In genomic region chr12:110088936-110089335, GRCh38 we compare ENCODE assay signal across 27 cellular contexts. TPM values are rescaled to one million over a fixed set of nuclear protein-coding genes. Genes with fewer than 3 reads are reported as not detected.
A peak's percentile ranks its signal among the peaks of the same experiment; 100 is the strongest.
DNase-seq lines count a peak whose midpoint lies in the region; ATAC-seq lines count a peak whose summit lies in the region.
"Had no signal": no experiment of that assay in that cellular context is flagged by ENCODE, and none has a peak within 500 bp of the region (broad histone marks: within the 10 kb centered on the region; RNA-seq: fewer than 3 reads in every experiment).

No MANE protein-coding gene starts in this region.

- peaks cover 22% of the 10 kb centered on the region for H3K27me3 Mint-ChIP-seq in activated T-cell treated with anti-CD3 and anti-CD28 coated beads, Interleukin-2, amount 50 U/mL, for 72 hours (ENCODE audit: low read depth)

- peak; percentile 30 for ATAC-seq in right cardiac atrium
- ATAC-seq in HG02938 (IDR thresholded peaks at IDR 0.05; ENCODE audit: unreplicated experiment), result no peak
- ATAC-seq in activated T-cell treated with anti-CD3 and anti-CD28 coated beads, Interleukin-2, amount 50 U/mL, for 72 hours (replicated peaks in 1 of 2), result no peak
- ATAC-seq: activated naive CD4-positive, alpha-beta T cell treated with anti-CD3 and anti-CD28 coated beads, Interleukin-2, amount 50 U/mL, for 72 hours; stimulated activated naive CD8-positive, alpha-beta T cell treated with anti-CD3 and anti-CD28 coated beads, Interleukin-15, Interleukin-2, amounts not matched to agents 100 U/mL and 50 U/mL, for 24 hours had no signal

- WGBS in right cardiac atrium, result 82% methylated on average over 5 of the region's 5 CpGs

- H3K27ac Mint-ChIP-seq in activated T-cell treated with anti-CD3 and anti-CD28 coated beads, Interleukin-2, amount 50 U/mL, for 72 hours, result no peak overlapping the region
- H3K27ac Mint-ChIP-seq: activated naive CD4-positive, alpha-beta T cell treated with anti-CD3 and anti-CD28 coated beads, Interleukin-2, amount 50 U/mL, for 72 hours; activated T-cell treated with anti-CD3 and anti-CD28 coated beads, Interleukin-2, amount 50 U/mL, for 24 hours had no signal

- no peaks in the 10 kb centered on the region for H3K4me1 ChIP-seq in right cardiac atrium (ENCODE audit: control insufficient read depth, insufficient read depth, low read length)
- H3K4me1 ChIP-seq: esophagus squamous epithelium, prostate gland, transverse colon had no signal

- intact Hi-C loops in right cardiac atrium (cut with DNase I), result no loop called here

- DNase-seq in SIG-M5 treated with dmso at 0.1 percent for 504 hours (lab: John Stamatoyannopoulos, UW; ENCODE audit: unreplicated experiment), result peak; percentile 88
- DNase-seq in SIG-M5 (lab: John Stamatoyannopoulos, UW), result no peak
- peak; percentile 27 for DNase-seq in OCI-M1 (lab: John Stamatoyannopoulos, UW)
- no peak for DNase-seq in right cardiac atrium
- DNase-seq in NCI-H1092 (lab: John Stamatoyannopoulos, UW), result no peak
- DNase-seq in activated T-cell treated with anti-CD3 and anti-CD28 coated beads, Interleukin-2, amount 50 U/mL, for 72 hours, result no peak
- DNase-seq: activated CD4-positive, CD25-positive, alpha-beta regulatory T cell treated with anti-CD3 and anti-CD28 coated beads, Interleukin-2, amount 50 U/mL, for 72 hours; activated T-cell treated with anti-CD3 and anti-CD28 coated beads, Interleukin-2, amount 50 U/mL, for 24 hours; AML-193; Caco-2; esophagus squamous epithelium; MG63; NCI-H1930; NCI-H2227 treated with DMSO at 0.1 percent for 48 hours; NCI-H748 treated with DMSO at 0.1 percent for 48 hours; SK-N-SH; stimulated activated CD4-positive, alpha-beta T cell treated with anti-CD3 and anti-CD28 coated beads, Interleukin-2, amount 100 ng/mL, for 24 hours; stimulated activated naive CD8-positive, alpha-beta T cell treated with anti-CD3 and anti-CD28 coated beads, Interleukin-15, Interleukin-2, amounts not matched to agents 100 U/mL and 50 U/mL, for 24 hours; T-helper 9 cell; transverse colon had no signal

- H3K9me3 ChIP-seq in right cardiac atrium (ENCODE audit: control insufficient read depth, low read length), result no peaks in the 10 kb centered on the region
- H3K9me3 ChIP-seq: Caco-2, esophagus squamous epithelium, MG63, prostate gland, SK-N-SH, transverse colon had no signal

- H3K4me1 Mint-ChIP-seq in activated T-cell treated with anti-CD3 and anti-CD28 coated beads, Interleukin-2, amount 50 U/mL, for 72 hours (ENCODE audit: low read depth), result no peaks in the 10 kb centered on the region

- H3K4me3 ChIP-seq in right cardiac atrium (ENCODE audit: low read length), result no peak overlapping the region
- H3K4me3 ChIP-seq: esophagus squamous epithelium, MG63, prostate gland, skin epidermis, transverse colon had no signal

- H3K4me3 Mint-ChIP-seq in activated T-cell treated with anti-CD3 and anti-CD28 coated beads, Interleukin-2, amount 50 U/mL, for 72 hours, result no peak overlapping the region
- H3K4me3 Mint-ChIP-seq: activated T-cell treated with anti-CD3 and anti-CD28 coated beads, Interleukin-2, amount 50 U/mL, for 24 hours had no signal

- no peaks in the 10 kb centered on the region for H3K27me3 ChIP-seq in right cardiac atrium (ENCODE audit: control insufficient read depth, insufficient read depth)
- H3K27me3 ChIP-seq: transverse colon had no signal

- no peaks in the 10 kb centered on the region for H3K36me3 Mint-ChIP-seq in activated T-cell treated with anti-CD3 and anti-CD28 coated beads, Interleukin-2, amount 50 U/mL, for 72 hours (ENCODE audit: insufficient read depth in 2 of 2)
- H3K36me3 Mint-ChIP-seq: activated naive CD4-positive, alpha-beta T cell treated with anti-CD3 and anti-CD28 coated beads, Interleukin-2, amount 50 U/mL, for 72 hours had no signal

- no peaks in the 10 kb centered on the region for H3K9me3 Mint-ChIP-seq in activated T-cell treated with anti-CD3 and anti-CD28 coated beads, Interleukin-2, amount 50 U/mL, for 72 hours
- H3K9me3 Mint-ChIP-seq: activated naive CD4-positive, alpha-beta T cell treated with anti-CD3 and anti-CD28 coated beads, Interleukin-2, amount 50 U/mL, for 72 hours; activated T-cell treated with anti-CD3 and anti-CD28 coated beads, Interleukin-2, amount 50 U/mL, for 24 hours had no signal

- H3K27ac ChIP-seq in right cardiac atrium (ENCODE audit: low read length) (no peak overlapping the region), temporal lobe (ENCODE audit: low read depth, low read length) (peak overlapping the region; percentile 45)
- H3K27ac ChIP-seq: 22Rv1, HL-60, prostate gland had no signal

RNA-seq across cellular contexts. Expression of gene IFT81, which starts 35.2 kb away (rescaled TPM):
- total RNA-seq in right cardiac atrium, result 10 to 100 TPM in 3 of 4 donors, 1 to 10 TPM in 1; 9.6 to 14.9 (median 11.6) TPM
- 7.6 TPM for polyA plus RNA-seq in right cardiac atrium
- total RNA-seq in temporal lobe, result 81.6 TPM
- 1 to 10 TPM; 1.3 to 1.4 TPM for total RNA-seq in activated T-cell treated with anti-CD3 and anti-CD28 coated beads, Interleukin-2, amount 50 U/mL, for 72 hours

RNA-seq across cellular contexts. Expression of gene C12orf76, which starts 40.6 kb away (rescaled TPM):
- 1 to 10 TPM; 5.7 to 6.8 (median 6.7) TPM for total RNA-seq in right cardiac atrium
- 7.0 TPM for polyA plus RNA-seq in right cardiac atrium
- 62.4 TPM for total RNA-seq in temporal lobe
- 10 to 100 TPM; 16.9 to 19.0 TPM for total RNA-seq in activated T-cell treated with anti-CD3 and anti-CD28 coated beads, Interleukin-2, amount 50 U/mL, for 72 hours

Comparison
In these comparisons a context has a peak if more than half of its experiments do, and no peak if none do; other contexts are left out.
1. DNase-seq: peak in SIG-M5 treated with dmso at 0.1 percent for 504 hours (single experiment) and OCI-M1 (single experiment); none in SIG-M5 (single experiment), right cardiac atrium (0 of 3), NCI-H1092 (single experiment) and activated T-cell treated with anti-CD3 and anti-CD28 coated beads, Interleukin-2, amount 50 U/mL, for 72 hours (0 of 2).
2. ATAC-seq: peak in right cardiac atrium (2 of 2); none in HG02938 (single experiment) and activated T-cell treated with anti-CD3 and anti-CD28 coated beads, Interleukin-2, amount 50 U/mL, for 72 hours (0 of 2).
3. RNA of gene IFT81, which starts 35.2 kb away (total RNA-seq): 81.6 TPM in temporal lobe (single experiment) and 9.6 to 14.9 TPM in right cardiac atrium; 1.3 to 1.4 TPM in activated T-cell treated with anti-CD3 and anti-CD28 coated beads, Interleukin-2, amount 50 U/mL, for 72 hours; every median in the first group is over 4 times any median in the second.